Comparison of ENCODE assay signal across 24 cellular contexts in genomic region chr13:37105251-37105714, GRCh38. TPM values are rescaled to one million over a fixed set of nuclear protein-coding genes. Genes with fewer than 3 reads are reported as not detected.
"Had no signal": no experiment of that assay in that cellular context is flagged by ENCODE, and none has a peak within 500 bp of the region (broad histone marks: within the 10 kb centered on the region; RNA-seq: fewer than 3 reads in every experiment).

Gene CSNK1A1L (minus strand): TSS chr13:37105664. CDS start chr13:37105256, 408 bp downstream.

- ATAC-seq: activated CD8-positive, alpha-beta T cell treated with anti-CD3 and anti-CD28 coated beads, Interleukin-2, amount 10 ng/mL, durations not matched to agents 7 days and 5 days; activated T-helper 17 cell treated with anti-CD3 and anti-CD28 coated beads, Interleukin-2, amount 50 U/mL, for 72 hours; gastroesophageal sphincter; heart left ventricle; left lung; natural killer cell; T-cell had no signal

- H3K27ac Mint-ChIP-seq: activated CD8-positive, alpha-beta T cell treated with anti-CD3 and anti-CD28 coated beads, Interleukin-2, amount 10 ng/mL, durations not matched to agents 7 days and 5 days; activated naive CD8-positive, alpha-beta T cell; activated T-helper 17 cell treated with anti-CD3 and anti-CD28 coated beads, Interleukin-2, amount 50 U/mL, for 72 hours; natural killer cell; progenitor cell of endocrine pancreas; stimulated activated naive CD8-positive, alpha-beta T cell treated with anti-CD3 and anti-CD28 coated beads, Interleukin-15, Interleukin-2, amounts not matched to agents 100 ng/mL and 50 ng/mL, for 24 hours; T-cell; T-helper 2 cell treated with Interferon-gamma antibody and Interleukin-4, amounts not matched to agents 5 μg/mL and 100 μg/mL, for 36 hours had no signal

- H3K27me3 Mint-ChIP-seq: progenitor cell of endocrine pancreas had no signal

- H3K4me3 Mint-ChIP-seq: activated CD8-positive, alpha-beta T cell treated with anti-CD3 and anti-CD28 coated beads, Interleukin-2, amount 10 ng/mL, durations not matched to agents 7 days and 5 days; activated naive CD8-positive, alpha-beta T cell; activated T-helper 17 cell treated with anti-CD3 and anti-CD28 coated beads, Interleukin-2, amount 50 U/mL, for 72 hours; central memory CD8-positive, alpha-beta T cell; natural killer cell; stimulated activated naive CD8-positive, alpha-beta T cell treated with anti-CD3 and anti-CD28 coated beads, Interleukin-15, Interleukin-2, amounts not matched to agents 100 ng/mL and 50 ng/mL, for 24 hours; T-cell; T-helper 2 cell treated with Interferon-gamma antibody and Interleukin-4, amounts not matched to agents 5 μg/mL and 100 μg/mL, for 36 hours had no signal

- H3K9me3 Mint-ChIP-seq: activated T-helper 17 cell treated with anti-CD3 and anti-CD28 coated beads, Interleukin-2, amount 50 U/mL, for 72 hours; central memory CD8-positive, alpha-beta T cell; natural killer cell; stimulated activated naive CD8-positive, alpha-beta T cell treated with anti-CD3 and anti-CD28 coated beads, Interleukin-15, Interleukin-2, amounts not matched to agents 100 ng/mL and 50 ng/mL, for 24 hours; T-cell; T-helper 2 cell treated with Interferon-gamma antibody and Interleukin-4, amounts not matched to agents 5 μg/mL and 100 μg/mL, for 36 hours had no signal

- H3K36me3 Mint-ChIP-seq: activated naive CD8-positive, alpha-beta T cell; natural killer cell; T-cell had no signal

- H3K4me1 Mint-ChIP-seq: activated T-helper 17 cell treated with anti-CD3 and anti-CD28 coated beads, Interleukin-2, amount 50 U/mL, for 72 hours; central memory CD8-positive, alpha-beta T cell; natural killer cell; T-cell had no signal

- H3K4me3 ChIP-seq: adrenal gland, ascending aorta, esophagus squamous epithelium, gastroesophageal sphincter, heart left ventricle, left lung, lung, tibial nerve had no signal

- H3K27me3 ChIP-seq: adrenal gland, ascending aorta, esophagus squamous epithelium, gastroesophageal sphincter, heart left ventricle, left lung, tibial nerve had no signal

- H3K9me3 ChIP-seq: adrenal gland, ascending aorta, esophagus squamous epithelium, gastroesophageal sphincter, heart left ventricle, left lung, tibial nerve had no signal

- H3K27ac ChIP-seq: adrenal gland, ascending aorta, esophagus squamous epithelium, gastroesophageal sphincter, heart left ventricle, left lung, WERI-Rb-1 had no signal

- H3K36me3 ChIP-seq: adrenal gland, ascending aorta, esophagus squamous epithelium, gastroesophageal sphincter, heart left ventricle, left lung, tibial nerve, WERI-Rb-1 had no signal

- DNase-seq: activated CD4-positive, alpha-beta T cell treated with anti-CD3 and anti-CD28 coated beads, Interleukin-2, amount 50 U/mL, for 1 hour; activated CD4-positive, CD25-positive, alpha-beta regulatory T cell treated with anti-CD3 and anti-CD28 coated beads, Interleukin-2, amount 50 U/mL, for 72 hours; activated CD8-positive, alpha-beta T cell treated with anti-CD3 and anti-CD28 coated beads, Interleukin-2, amount 10 ng/mL, durations not matched to agents 7 days and 5 days; adrenal gland; esophagus squamous epithelium; heart left ventricle; natural killer cell; retina; stimulated activated CD4-positive, alpha-beta T cell treated with anti-CD3 and anti-CD28 coated beads, Interleukin-4, amount 100 ng/mL, for 4 hours; T-cell; WERI-Rb-1 had no signal

- H3K4me1 ChIP-seq: adrenal gland, left lung had no signal

RNA-seq across cellular contexts. Expression of gene CSNK1A1L, which starts in this region (rescaled TPM):
- total RNA-seq: activated CD8-positive, alpha-beta T cell treated with anti-CD3 and anti-CD28 coated beads, Interleukin-2, amount 10 ng/mL, durations not matched to agents 7 days and 5 days; activated T-helper 17 cell treated with anti-CD3 and anti-CD28 coated beads, Interleukin-2, amount 50 U/mL, for 72 hours; adrenal gland; ascending aorta; esophagus squamous epithelium; heart left ventricle; left lung; lung; natural killer cell; omental fat pad; progenitor cell of endocrine pancreas; T-cell; tibial nerve; urinary bladder had no signal
